Comparison of ENCODE assay signal across 9 cellular contexts in genomic region chr6:150068173-150068785, GRCh38. TPM values are rescaled to one million over a fixed set of nuclear protein-coding genes. Genes with fewer than 3 reads are reported as not detected.
A peak's percentile ranks its signal among the peaks of the same experiment; 100 is the strongest.
DNase-seq lines count a peak whose midpoint lies in the region; ATAC-seq, FAIRE-seq and TF ChIP-seq lines count a peak whose summit lies in the region.
"Had no signal": no experiment of that assay in that cellular context is flagged by ENCODE, and none has a peak within 500 bp of the region (broad histone marks: within the 10 kb centered on the region; RNA-seq: fewer than 3 reads in every experiment).

No MANE protein-coding gene starts in this region.

- no peak overlapping the region for H3K9ac ChIP-seq in parathyroid adenoma

- H3K4me1 ChIP-seq in RWPE2 (ENCODE audit: insufficient read depth, poor library complexity, severe bottlenecking), result peaks cover 18% of the 10 kb centered on the region
- peaks cover 12 to 45% (median 14%) of the 10 kb centered on the region in 3 donors for H3K4me1 ChIP-seq in esophagus squamous epithelium
- H3K4me1 ChIP-seq in parathyroid adenoma, result peaks cover 4% of the 10 kb centered on the region

- H2AFZ ChIP-seq in parathyroid adenoma, result peak overlapping the region; percentile 85

- TF ChIP-seq CTCF in RWPE2 (IDR thresholded peaks at IDR 0.05; ENCODE audit: poor library complexity, severe bottlenecking) (no peak), esophagus squamous epithelium (IDR thresholded peaks at IDR 0.05) (no peak), parathyroid adenoma (IDR thresholded peaks at IDR 0.05) (no peak)

- H3K79me2 ChIP-seq in parathyroid adenoma, result no peaks in the 10 kb centered on the region

- H3K4me2 ChIP-seq in parathyroid adenoma (ENCODE audit: low read length), result peak overlapping the region; percentile 99

- DNase-seq in RWPE2 (ENCODE audit: low spot score) (no peak), esophagus squamous epithelium (lab: John Stamatoyannopoulos, UW) (no peak), GF-D8 (lab: John Stamatoyannopoulos, UW) (no peak), hypothalamus (lab: John Stamatoyannopoulos, UW) (no peak), HTR-8/SVneo (ENCODE audit: insufficient read length, low spot score) (no peak), NCI-H748 (lab: John Stamatoyannopoulos, UW; ENCODE audit: unreplicated experiment) (no peak)

- no peak for TF ChIP-seq POLR2A in esophagus squamous epithelium (IDR thresholded peaks at IDR 0.05)

- no peak for FAIRE-seq in HTR-8/SVneo (lab: Jason Lieb, UNC)
- FAIRE-seq: islet of Langerhans had no signal

- ATAC-seq in RWPE2 (ENCODE audit: low read depth), result no peak

- intact Hi-C loops in esophagus squamous epithelium (cut with DNase I), result no loop called here

- H3K27ac ChIP-seq in RWPE2 (ENCODE audit: poor library complexity, severe bottlenecking) (peak overlapping the region; percentile 48), esophagus squamous epithelium (peak overlapping the region; percentile 57 to 84 (median 80)), parathyroid adenoma (no peak overlapping the region)

- H3K27me3 ChIP-seq in RWPE2 (ENCODE audit: insufficient read depth, poor library complexity, severe bottlenecking), result no peaks in the 10 kb centered on the region
- H3K27me3 ChIP-seq in esophagus squamous epithelium, result peaks cover 0 to 5% (median 0%) of the 10 kb centered on the region in 4 donors
- H3K27me3 ChIP-seq in parathyroid adenoma (ENCODE audit: control insufficient read depth, insufficient read depth, low read length), result no peaks in the 10 kb centered on the region

- 3 to 12% methylated on average over 11 to 13 of the region's 14 CpGs for WGBS in esophagus squamous epithelium, 2 donors

- H3K4me3 ChIP-seq in GM08714 (ENCODE audit: low read length) (peak overlapping the region; percentile 59), RWPE2 (ENCODE audit: severe bottlenecking) (peak overlapping the region; percentile 44), esophagus squamous epithelium (peak overlapping the region; percentile 34 to 90 (median 72)), parathyroid adenoma (ENCODE audit: low read depth, low read length) (peak overlapping the region; percentile 63)

- H3K36me3 ChIP-seq in RWPE2 (ENCODE audit: low read depth) (no peaks in the 10 kb centered on the region), esophagus squamous epithelium (peaks cover 0 to 20% (median 0%) of the 10 kb centered on the region in 3 donors), parathyroid adenoma (ENCODE audit: control insufficient read depth, insufficient read depth, low read length) (no peaks in the 10 kb centered on the region)

- no peaks in the 10 kb centered on the region for H3K9me3 ChIP-seq in RWPE2 (ENCODE audit: severe bottlenecking)
- H3K9me3 ChIP-seq in esophagus squamous epithelium, result no peaks in the 10 kb centered on the region
- no peaks in the 10 kb centered on the region for H3K9me3 ChIP-seq in parathyroid adenoma (ENCODE audit: control insufficient read depth, low read length)

RNA-seq across cellular contexts. Expression of gene ULBP3, which starts 0.6 kb away (rescaled TPM):
- total RNA-seq in esophagus squamous epithelium, result 1 to 10 TPM; 2.1 to 5.0 (median 3.3) TPM

RNA-seq across cellular contexts. Expression of gene RAET1L, which starts 42.9 kb away (rescaled TPM):
- total RNA-seq in esophagus squamous epithelium, result 10 to 100 TPM; 14.5 to 99.5 (median 62.5) TPM
